Comparison of ENCODE assay signal across 13 cellular contexts in genomic region chr12:46260913-46261476, GRCh38. TPM values are rescaled to one million over a fixed set of nuclear protein-coding genes. Genes with fewer than 3 reads are reported as not detected.
DNase-seq lines count a peak whose midpoint lies in the region; ATAC-seq, FAIRE-seq and TF ChIP-seq lines count a peak whose summit lies in the region.
"Had no signal": no experiment of that assay in that cellular context is flagged by ENCODE, and none has a peak within 500 bp of the region (broad histone marks: within the 10 kb centered on the region; RNA-seq: fewer than 3 reads in every experiment).

No MANE protein-coding gene starts in this region.

- peak overlapping the region; percentile 91 for H2BK5ac ChIP-seq in mesenchymal stem cell (ENCODE audit: low read depth, low read length, poor library complexity, severe bottlenecking)

- TF ChIP-seq CTCF in 22Rv1 (IDR thresholded peaks at IDR 0.05) (no peak), GM23338 (conservative IDR thresholded peaks at IDR 0.05; ENCODE audit: low read depth in 2 of 2) (no peak), astrocyte (IDR thresholded peaks at IDR 0.05; ENCODE audit: insufficient read depth, low read depth, low read length) (no peak)

- H3K36me3 Mint-ChIP-seq in GM23338 (ENCODE audit: low read depth) (peaks cover 22% of the 10 kb centered on the region), astrocyte (ENCODE audit: low read depth, unreplicated experiment) (no peaks in the 10 kb centered on the region)

- H3K27me3 ChIP-seq in GM23338 (ENCODE audit: insufficient read depth) (no peaks in the 10 kb centered on the region), astrocyte (ENCODE audit: insufficient read depth, low read length) (no peaks in the 10 kb centered on the region), mesenchymal stem cell (ENCODE audit: control insufficient read depth in 1 of 2, insufficient read depth in 1 of 2, low read length in 2 of 2) (peaks cover 0 to 4% of the 10 kb centered on the region in 2 experiments)

- no peak overlapping the region for H4K8ac ChIP-seq in mesenchymal stem cell (ENCODE audit: low read length)

- peak overlapping the region; percentile 90 for H3K4me3 ChIP-seq in GM23338
- no peak overlapping the region for H3K4me3 ChIP-seq in astrocyte (ENCODE audit: insufficient read depth, low read depth, low read length)
- no peak overlapping the region for H3K4me3 ChIP-seq in mesenchymal stem cell (ENCODE audit: insufficient read depth in 1 of 2, low read depth in 1 of 2, low read length in 2 of 2)
- H3K4me3 ChIP-seq: coronary artery had no signal

- H2AK5ac ChIP-seq in mesenchymal stem cell (ENCODE audit: low read length, severe bottlenecking), result peak overlapping the region; percentile 97

- no peak overlapping the region for H2AFZ ChIP-seq in GM23338
- H2AFZ ChIP-seq in astrocyte (ENCODE audit: low read depth, low read length), result no peak overlapping the region
- H2AFZ ChIP-seq in mesenchymal stem cell (ENCODE audit: low read depth, low read length), result no peak overlapping the region

- H3K23ac ChIP-seq in mesenchymal stem cell (ENCODE audit: low read length in 2 of 2), result no peak overlapping the region

- H3K9me3 ChIP-seq in astrocyte (ENCODE audit: insufficient read depth, low read depth, low read length) (no peaks in the 10 kb centered on the region), mesenchymal stem cell (ENCODE audit: control insufficient read depth, low read length) (no peaks in the 10 kb centered on the region)

- H3K18ac ChIP-seq in mesenchymal stem cell (ENCODE audit: low read depth in 1 of 2, low read length in 2 of 2), result peak overlapping the region; percentile 46 to 72

- no peaks in the 10 kb centered on the region for H3K9me2 ChIP-seq in GM23338 (ENCODE audit: insufficient read depth)

- H3K4me1 ChIP-seq in GM23338 (ENCODE audit: insufficient read depth), result peaks cover 80% of the 10 kb centered on the region
- H3K4me1 ChIP-seq in astrocyte (ENCODE audit: insufficient read depth, low read length), result peaks cover 21% of the 10 kb centered on the region
- peaks cover 8% of the 10 kb centered on the region for H3K4me1 ChIP-seq in mesenchymal stem cell (ENCODE audit: control insufficient read depth, insufficient read depth, low read depth, low read length)

- H3K27ac ChIP-seq in 22Rv1, result peak overlapping the region; percentile 57
- H3K27ac ChIP-seq in GM23338 (ENCODE audit: low read depth), result peak overlapping the region; percentile 90
- H3K27ac ChIP-seq in astrocyte (ENCODE audit: low read depth, low read length), result peak overlapping the region; percentile 25
- peak overlapping the region; percentile 88 for H3K27ac ChIP-seq in mesenchymal stem cell (ENCODE audit: low read length, poor library complexity, severe bottlenecking)

- H3K4me3 Mint-ChIP-seq in GM23338 (no peak overlapping the region), astrocyte (ENCODE audit: unreplicated experiment) (no peak overlapping the region)
- H3K4me3 Mint-ChIP-seq: activated naive CD4-positive, alpha-beta T cell treated with anti-CD3 and anti-CD28 coated beads, Interleukin-2, amount 50 U/mL, for 24 hours had no signal

- H3K4ac ChIP-seq in mesenchymal stem cell (ENCODE audit: low read depth in 1 of 2, low read length in 2 of 2), result peak overlapping the region in 1 of 2 experiments; percentile 41

- no peak for DNase-seq in GM23338 (ENCODE audit: low spot score)
- DNase-seq in astrocyte (ENCODE audit: low read depth), result no peak
- no peak for DNase-seq in mesenchymal stem cell
- DNase-seq in nucleus accumbens (lab: John Stamatoyannopoulos, UW), result no peak
- no peak for DNase-seq in activated CD4-positive, alpha-beta T cell treated with anti-CD3 and anti-CD28 coated beads, Interleukin-2, amount 50 U/mL, for 48 hours
- DNase-seq: activated CD4-positive, alpha-beta T cell treated with anti-CD3 and anti-CD28 coated beads, Interleukin-2, amount 50 U/mL, for 1 hour; NCI-H1694; RPMI8226 had no signal

- whole genome bisulfite sequencing in mesenchymal stem cell, result 100% methylated on average over 1 of the region's 2 CpGs

- H3K79me1 ChIP-seq in mesenchymal stem cell (replicated peaks; ENCODE audit: low read length, poor library complexity, severe bottlenecking), result peaks cover 3% of the 10 kb centered on the region

- H3K14ac ChIP-seq in mesenchymal stem cell (ENCODE audit: low read length in 2 of 2), result no peak overlapping the region

- peak overlapping the region; percentile 18 for H3K9ac ChIP-seq in astrocyte (ENCODE audit: low read length)
- H3K9ac ChIP-seq in mesenchymal stem cell (ENCODE audit: low read length), result no peak overlapping the region

- H3K79me2 ChIP-seq in GM23338 (replicated peaks; ENCODE audit: insufficient read depth) (peaks cover 100% of the 10 kb centered on the region), astrocyte (ENCODE audit: insufficient read depth, low read length) (peaks cover 99% of the 10 kb centered on the region)

- H4K20me1 ChIP-seq in GM23338 (replicated peaks; ENCODE audit: insufficient read depth) (peaks cover 50% of the 10 kb centered on the region), astrocyte (ENCODE audit: insufficient read depth, low read length) (peaks cover 46% of the 10 kb centered on the region)

- peak overlapping the region; percentile 50 for H2BK120ac ChIP-seq in mesenchymal stem cell (ENCODE audit: low read depth, low read length)

- no peak overlapping the region for H2BK15ac ChIP-seq in mesenchymal stem cell (ENCODE audit: low read depth, poor library complexity, severe bottlenecking)

- H3K4me2 ChIP-seq in GM23338 (peak overlapping the region; percentile 28), astrocyte (ENCODE audit: low read length) (peak overlapping the region; percentile 63), mesenchymal stem cell (ENCODE audit: low read length, poor library complexity, severe bottlenecking) (no peak overlapping the region)

- H3F3A ChIP-seq in GM23338 (replicated peaks; ENCODE audit: low read depth), result no peaks in the 10 kb centered on the region

- H4K91ac ChIP-seq in mesenchymal stem cell (ENCODE audit: low read length), result no peak overlapping the region

- H3K9me3 Mint-ChIP-seq in GM23338 (no peaks in the 10 kb centered on the region), astrocyte (ENCODE audit: unreplicated experiment) (no peaks in the 10 kb centered on the region)
- H3K9me3 Mint-ChIP-seq: activated naive CD4-positive, alpha-beta T cell treated with anti-CD3 and anti-CD28 coated beads, Interleukin-2, amount 50 U/mL, for 24 hours had no signal

- no peaks in the 10 kb centered on the region for H3K36me3 ChIP-seq in GM23338 (ENCODE audit: insufficient read depth)
- H3K36me3 ChIP-seq in astrocyte (ENCODE audit: insufficient read depth, low read length), result no peaks in the 10 kb centered on the region
- no peaks in the 10 kb centered on the region for H3K36me3 ChIP-seq in mesenchymal stem cell (ENCODE audit: control insufficient read depth in 1 of 2, insufficient read depth in 2 of 2, low read depth in 1 of 2, low read length in 2 of 2)

- H3K4me1 Mint-ChIP-seq in GM23338, result peaks cover 34% of the 10 kb centered on the region
- H3K4me1 Mint-ChIP-seq in astrocyte (ENCODE audit: low read depth, unreplicated experiment), result peaks cover 22% of the 10 kb centered on the region

- no peak for FAIRE-seq in astrocyte (lab: Jason Lieb, UNC)

- H2BK12ac ChIP-seq in mesenchymal stem cell (ENCODE audit: low read length in 2 of 2), result peak overlapping the region in 1 of 2 experiments; percentile 6

- H3K27ac Mint-ChIP-seq in GM23338 (no peak overlapping the region), astrocyte (ENCODE audit: unreplicated experiment) (peak overlapping the region; percentile 34)

- H3K27me3 Mint-ChIP-seq in GM23338 (ENCODE audit: insufficient read depth, low read depth, poor library complexity) (peaks cover 1% of the 10 kb centered on the region), astrocyte (ENCODE audit: low read depth, unreplicated experiment) (no peaks in the 10 kb centered on the region)
- H3K27me3 Mint-ChIP-seq: activated naive CD4-positive, alpha-beta T cell treated with anti-CD3 and anti-CD28 coated beads, Interleukin-2, amount 50 U/mL, for 24 hours had no signal

- ATAC-seq in GM23338 (peak; percentile 7; the same call in 2 of the 3 replicates), HG03378 (IDR thresholded peaks at IDR 0.05; ENCODE audit: unreplicated experiment) (no peak), GM18858 (IDR thresholded peaks at IDR 0.05; ENCODE audit: unreplicated experiment) (no peak)

TF ChIP-seq in GM23338, 12 proteins besides CTCF, POLR2A, EP300 and RAD21 (continues in another document):
- TF ChIP-seq JUNB (IDR thresholded peaks at IDR 0.05; ENCODE audit: unreplicated experiment) (no peak), ETS1 (IDR thresholded peaks at IDR 0.05) (no peak), STAT1 (IDR thresholded peaks at IDR 0.05; ENCODE audit: unreplicated experiment) (no peak), ZNF331 (CRISPR knock-in tag; IDR thresholded peaks at IDR 0.05; ENCODE audit: low read depth) (no peak), EZH2phosphoT487 (IDR thresholded peaks at IDR 0.05; ENCODE audit: unreplicated experiment) (no peak), ZNF114 (CRISPR knock-in tag; IDR thresholded peaks at IDR 0.05) (no peak)

RNA-seq across cellular contexts. Expression of gene SLC38A1, which starts 7.8 kb away (rescaled TPM):
- 234 and 281 TPM in 2 replicates for total RNA-seq in GM23338 (2014; rRNA removed; shearing (Covaris generic))
- polyA plus RNA-seq in GM23338 (2016; fragmentation: Nextera tagmentation; extraction: Ambion mirVana), result 91.1 and 114 TPM in 2 replicates
- total RNA-seq in astrocyte, result 141 and 160 TPM in 2 replicates
- polyA plus RNA-seq in mesenchymal stem cell (2013, experiment 1 of 2), result 56.2 TPM
- 58.3 TPM for polyA plus RNA-seq in mesenchymal stem cell (2013, experiment 2 of 2)

Comparison
In these comparisons a context has a peak if more than half of its experiments do, and no peak if none do; other contexts are left out.
1. H3K27ac ChIP-seq: peak in every context shown above with its lines; median percentile 90 in GM23338; 88 in mesenchymal stem cell; 57 in 22Rv1; 25 in astrocyte.